Comparison of ENCODE assay signal across 8 cellular contexts in genomic region chr14:35818346-35819115, GRCh38. TPM values are rescaled to one million over a fixed set of nuclear protein-coding genes. Genes with fewer than 3 reads are reported as not detected.
A peak's percentile ranks its signal among the peaks of the same experiment; 100 is the strongest.
DNase-seq lines count a peak whose midpoint lies in the region; ATAC-seq, FAIRE-seq and TF ChIP-seq lines count a peak whose summit lies in the region.

No MANE protein-coding gene starts in this region.

- H3K23me2 ChIP-seq in H9 (ENCODE audit: insufficient read length, low read depth, low read length, poor library complexity, severe bottlenecking) = no peaks in the 10 kb centered on the region
- H3K23me2 ChIP-seq in H1 (ENCODE audit: low read depth, low read length) = no peaks in the 10 kb centered on the region

- H3K56ac ChIP-seq in H9 (ENCODE audit: insufficient read length, low read depth, low read length) (no peak overlapping the region), H1 (replicated peaks; ENCODE audit: insufficient read length, low read depth, low read length) (no peak overlapping the region)

- H2BK120ac ChIP-seq in H9 (ENCODE audit: low read depth, low read length, poor library complexity, severe bottlenecking) = no peak overlapping the region
- no peak overlapping the region for H2BK120ac ChIP-seq in H1 (replicated peaks; ENCODE audit: low read depth, low read length)
- H2BK120ac ChIP-seq in mesenchymal stem cell (ENCODE audit: low read depth, low read length) = no peak overlapping the region

- H3K4me2 ChIP-seq in H9 (ENCODE audit: insufficient read depth, insufficient read length, low read length) = no peak overlapping the region
- H3K4me2 ChIP-seq in H1 (ENCODE audit: insufficient read depth in 1 of 2, low read depth in 2 of 2, low read length in 2 of 2) = no peak overlapping the region
- no peak overlapping the region for H3K4me2 ChIP-seq in mesenchymal stem cell (ENCODE audit: low read length, poor library complexity, severe bottlenecking)

- no peak overlapping the region for H2AFZ ChIP-seq in H9 (ENCODE audit: low read length)
- no peak overlapping the region for H2AFZ ChIP-seq in H1 (ENCODE audit: low read length)
- H2AFZ ChIP-seq in mesenchymal stem cell (ENCODE audit: low read depth, low read length) = no peak overlapping the region

- POLR2A ChIA-PET in H1 (lab: Charles Lee; ENCODE audit: partially characterized antibody) = interaction anchor here (1.2 to 2.0 kb wide), 2 partner anchors 8 to 10 kb away, joined by 5 to 6 read pairs; partner anchors contain the start of genes BRMS1L and RALGAPA1

- H3K4me3 ChIP-seq in H1 (ENCODE audit: extremely low read depth in 1 of 4, insufficient read depth in 2 of 4, low read depth in 3 of 4, low read length in 4 of 4) (no peak overlapping the region), mesenchymal stem cell (ENCODE audit: insufficient read depth in 1 of 2, low read depth in 1 of 2, low read length in 2 of 2) (no peak overlapping the region)

- no peak overlapping the region for H3K18ac ChIP-seq in H9 (ENCODE audit: insufficient read length, low read depth, low read length)
- H3K18ac ChIP-seq in H1 (ENCODE audit: extremely low read depth, low read length) = no peak overlapping the region
- H3K18ac ChIP-seq in mesenchymal stem cell (ENCODE audit: low read depth in 1 of 2, low read length in 2 of 2) = no peak overlapping the region

- no peak overlapping the region for H3T11ph ChIP-seq in H9 (ENCODE audit: low read length)

- H3K27me3 ChIP-seq in H9 (ENCODE audit: insufficient read depth, low read length) (no peaks in the 10 kb centered on the region), H1 (replicated peaks in 1 of 4; ENCODE audit: control insufficient read depth in 3 of 4, extremely low read depth in 1 of 4, insufficient read depth in 3 of 4, low read length in 3 of 4) (no peaks in the 10 kb centered on the region), mesenchymal stem cell (ENCODE audit: control insufficient read depth in 1 of 2, insufficient read depth in 1 of 2, low read length in 2 of 2) (peaks cover 0 to 4% of the 10 kb centered on the region in 2 experiments)

- H3K36me3 ChIP-seq in H1 (ENCODE audit: control insufficient read depth in 2 of 4, insufficient read depth in 4 of 4, low read length in 3 of 4) (no peaks in the 10 kb centered on the region), mesenchymal stem cell (ENCODE audit: control insufficient read depth in 1 of 2, insufficient read depth in 2 of 2, low read depth in 1 of 2, low read length in 2 of 2) (no peaks in the 10 kb centered on the region)

- CTCF ChIA-PET in H1 (lab: Charles Lee; ENCODE audit: partially characterized antibody) = interaction anchor here (0.6 to 9.9 kb wide), 17 partner anchors 9 to 1497 kb away, joined by 3 to 33 read pairs (median 3); no protein-coding TSS in a partner anchor

- H3K4ac ChIP-seq in H9 (ENCODE audit: low read depth, low read length) = no peak overlapping the region
- no peak overlapping the region for H3K4ac ChIP-seq in H1 (replicated peaks; ENCODE audit: insufficient read length, low read depth, low read length)
- no peak overlapping the region for H3K4ac ChIP-seq in mesenchymal stem cell (ENCODE audit: low read depth in 1 of 2, low read length in 2 of 2)

- H3K36me3 Mint-ChIP-seq in H9 (ENCODE audit: insufficient read depth in 1 of 3, low read depth in 3 of 3) = no peaks in the 10 kb centered on the region
- no peaks in the 10 kb centered on the region for H3K36me3 Mint-ChIP-seq in T-helper 2 cell treated with Interferon-gamma antibody and Interleukin-4, amounts not matched to agents 5 μg/mL and 100 μg/mL, for 36 hours (ENCODE audit: low read depth)

- no peaks in the 10 kb centered on the region for H4K20me1 ChIP-seq in H9 (ENCODE audit: control insufficient read depth, insufficient read depth, insufficient read length)
- no peaks in the 10 kb centered on the region for H4K20me1 ChIP-seq in H1 (replicated peaks in 1 of 2; ENCODE audit: control insufficient read depth in 1 of 2, insufficient read depth in 2 of 2, low read length in 2 of 2)

- WGBS in H9 (ENCODE audit: extremely low coverage, insufficient read length, low lambda C conversion rate) = no CpG with 5 or more reads among the region's 13 CpGs
- 81% methylated on average over 12 of the region's 13 CpGs; no CpG with 5 or more reads in 1 of the 2 experiments for WGBS in H1 (ENCODE audit: extremely low coverage in 1 of 2, insufficient coverage in 1 of 2, insufficient read length in 1 of 2, insufficient replicate concordance in 2 of 2, low coverage in 1 of 2, low lambda C conversion rate in 2 of 2, missing lambda C conversion rate in 1 of 2), 2 experiments
- 83% methylated on average over 13 of the region's 13 CpGs for WGBS in mesenchymal stem cell

- no peaks in the 10 kb centered on the region; a peak in 1 of 5 replicates for H3K9me3 Mint-ChIP-seq in H9
- no peaks in the 10 kb centered on the region for H3K9me3 Mint-ChIP-seq in T-helper 2 cell treated with Interferon-gamma antibody and Interleukin-4, amounts not matched to agents 5 μg/mL and 100 μg/mL, for 36 hours

- TF ChIP-seq EP300 in H1 (IDR thresholded peaks at IDR 0.05; ENCODE audit: borderline replicate concordance in 1 of 2, low read depth in 2 of 2, low read length in 2 of 2) = no peak

- H3K4me3 Mint-ChIP-seq in H9 = no peak overlapping the region
- no peak overlapping the region for H3K4me3 Mint-ChIP-seq in T-helper 2 cell treated with Interferon-gamma antibody and Interleukin-4, amounts not matched to agents 5 μg/mL and 100 μg/mL, for 36 hours

- TF ChIP-seq RAD21 in H1 (IDR thresholded peaks at IDR 0.05 in 1 of 2, conservative IDR thresholded peaks at IDR 0.05 in 1 of 2; ENCODE audit: low read depth in 2 of 2, low read length in 2 of 2) = peak; percentile 71 to 77

- H3K14ac ChIP-seq in H9 (ENCODE audit: insufficient read depth, low read length) (no peak overlapping the region), H1 (ENCODE audit: insufficient read length) (no peak overlapping the region), mesenchymal stem cell (ENCODE audit: low read length in 2 of 2) (no peak overlapping the region)

- no peak overlapping the region for H3K23ac ChIP-seq in H9 (ENCODE audit: insufficient read length, low read depth, low read length)
- no peak overlapping the region for H3K23ac ChIP-seq in H1 (ENCODE audit: insufficient read length)
- H3K23ac ChIP-seq in mesenchymal stem cell (ENCODE audit: low read length in 2 of 2) = no peak overlapping the region

- no peak for TF ChIP-seq POLR2A in H1 (IDR thresholded peaks at IDR 0.05; ENCODE audit: control extremely low read depth in 1 of 2, low read depth in 2 of 2, low read length in 2 of 2)

- H2BK12ac ChIP-seq in H9 (ENCODE audit: insufficient read length, low read depth, low read length) = no peak overlapping the region
- H2BK12ac ChIP-seq in H1 (ENCODE audit: low read depth, low read length) = no peak overlapping the region
- no peak overlapping the region for H2BK12ac ChIP-seq in mesenchymal stem cell (ENCODE audit: low read length in 2 of 2)

- no peaks in the 10 kb centered on the region for H3K27me3 Mint-ChIP-seq in H9 (ENCODE audit: low read depth)
- peaks cover 15% of the 10 kb centered on the region for H3K27me3 Mint-ChIP-seq in T-helper 2 cell treated with Interferon-gamma antibody and Interleukin-4, amounts not matched to agents 5 μg/mL and 100 μg/mL, for 36 hours (ENCODE audit: low read depth)

- H2BK15ac ChIP-seq in H9 (ENCODE audit: low read depth, low read length) = no peak overlapping the region
- no peak overlapping the region for H2BK15ac ChIP-seq in H1 (ENCODE audit: low read length)
- H2BK15ac ChIP-seq in mesenchymal stem cell (ENCODE audit: low read depth, poor library complexity, severe bottlenecking) = no peak overlapping the region

- no peak overlapping the region for H2BK5ac ChIP-seq in H9 (ENCODE audit: insufficient read length, low read length)
- no peak overlapping the region for H2BK5ac ChIP-seq in H1 (ENCODE audit: low read depth, low read length)
- no peak overlapping the region for H2BK5ac ChIP-seq in mesenchymal stem cell (ENCODE audit: low read depth, low read length, poor library complexity, severe bottlenecking)

- no peak overlapping the region for H4K5ac ChIP-seq in H9 (ENCODE audit: insufficient read length, low read depth, low read length)
- no peak overlapping the region for H4K5ac ChIP-seq in H1 (ENCODE audit: insufficient read length, low read depth, low read length)

- H2BK20ac ChIP-seq in H9 (ENCODE audit: low read depth, low read length, poor library complexity, severe bottlenecking) = no peak overlapping the region
- H2BK20ac ChIP-seq in H1 (ENCODE audit: low read length) = no peak overlapping the region

- H3K4me1 Mint-ChIP-seq in H9 = peaks cover 0 to 2% of the 10 kb centered on the region in 2 experiments; a peak in 1 of 4 replicates
- H3K4me1 Mint-ChIP-seq in T-helper 2 cell treated with Interferon-gamma antibody and Interleukin-4, amounts not matched to agents 5 μg/mL and 100 μg/mL, for 36 hours (ENCODE audit: low read depth) = no peaks in the 10 kb centered on the region

- H3K9me3 ChIP-seq in H9 (ENCODE audit: control insufficient read depth, low read depth, low read length) (no peaks in the 10 kb centered on the region), H1 (ENCODE audit: insufficient read depth in 2 of 2, low read depth in 1 of 2, low read length in 1 of 2) (no peaks in the 10 kb centered on the region), mesenchymal stem cell (ENCODE audit: control insufficient read depth, low read length) (no peaks in the 10 kb centered on the region)

- no peak for ATAC-seq in HG03139 (IDR thresholded peaks at IDR 0.05; ENCODE audit: unreplicated experiment)

- DNase-seq in D721Med (ENCODE audit: insufficient read length, low spot score) = no peak
- no peak for DNase-seq in H9
- peak; percentile 68 for DNase-seq in OCI-M1 (lab: John Stamatoyannopoulos, UW)
- no peak for DNase-seq in H1 (ENCODE audit: low read depth in 1 of 2, low spot score in 2 of 2)
- peak; percentile 61 for DNase-seq in mesenchymal stem cell
- no peak for DNase-seq in T-helper 2 cell treated with Interferon-gamma antibody and Interleukin-4, amounts not matched to agents 5 μg/mL and 100 μg/mL, for 36 hours (ENCODE audit: low spot score)
- DNase-seq in activated naive CD4-positive, alpha-beta T cell treated with Interleukin-2 at 50 U/mL for 16 hours = no peak

- H4K91ac ChIP-seq in H9 (ENCODE audit: insufficient read length, low read depth, low read length) (no peak overlapping the region), H1 (replicated peaks; ENCODE audit: insufficient read length, low read length) (no peak overlapping the region), mesenchymal stem cell (ENCODE audit: low read length) (no peak overlapping the region)

- H3K4me1 ChIP-seq in H9 (ENCODE audit: insufficient read depth, low read length) = no peaks in the 10 kb centered on the region
- H3K4me1 ChIP-seq in H1 (replicated peaks in 1 of 4; ENCODE audit: control insufficient read depth in 3 of 4, insufficient read depth in 4 of 4, low read length in 3 of 4) = no peaks in the 10 kb centered on the region
- peaks cover 3% of the 10 kb centered on the region for H3K4me1 ChIP-seq in mesenchymal stem cell (ENCODE audit: control insufficient read depth, insufficient read depth, low read depth, low read length)

- FAIRE-seq in D721Med (lab: Jason Lieb, UNC) = no peak
- no peak for FAIRE-seq in H1 (lab: Jason Lieb, UNC)

- H3K79me2 ChIP-seq in H9 (ENCODE audit: insufficient read depth, low read length) = no peaks in the 10 kb centered on the region
- H3K79me2 ChIP-seq in H1 (ENCODE audit: control insufficient read depth in 1 of 2, insufficient read depth in 2 of 2, low read length in 2 of 2) = no peaks in the 10 kb centered on the region

- H2AK5ac ChIP-seq in H9 (ENCODE audit: insufficient read length, low read length) (no peak overlapping the region), H1 (ENCODE audit: low read depth, low read length) (no peak overlapping the region), mesenchymal stem cell (ENCODE audit: low read length, severe bottlenecking) (no peak overlapping the region)

- H4K8ac ChIP-seq in H9 (replicated peaks; ENCODE audit: insufficient read length, low read depth, low read length) = no peak overlapping the region
- no peak overlapping the region for H4K8ac ChIP-seq in H1 (ENCODE audit: extremely low read depth, insufficient read depth, low read length)
- H4K8ac ChIP-seq in mesenchymal stem cell (ENCODE audit: low read length) = no peak overlapping the region

- H3K79me1 ChIP-seq in H9 (ENCODE audit: insufficient read depth, low read depth, low read length, poor library complexity, severe bottlenecking) (no peaks in the 10 kb centered on the region), H1 (ENCODE audit: low read depth, low read length) (no peaks in the 10 kb centered on the region), mesenchymal stem cell (replicated peaks; ENCODE audit: low read length, poor library complexity, severe bottlenecking) (no peaks in the 10 kb centered on the region)

- TF ChIP-seq CTCF in D721Med (IDR thresholded peaks at IDR 0.05; ENCODE audit: insufficient read depth, missing control alignments) (peak; percentile 74), H9 (conservative IDR thresholded peaks at IDR 0.05) (peak; percentile 68), H1 (IDR thresholded peaks at IDR 0.05; ENCODE audit: control extremely low read depth in 1 of 3, insufficient read depth in 1 of 3, low read depth in 1 of 3, low read length in 3 of 3) (peak in 2 of 3 experiments; percentile 38 to 50; a peak in 2 of 4 replicates)

- H3K27ac ChIP-seq in H9 (ENCODE audit: insufficient read length, low read depth, low read length) = no peak overlapping the region
- H3K27ac ChIP-seq in H1 (ENCODE audit: low read depth, low read length) = no peak overlapping the region
- no peak overlapping the region for H3K27ac ChIP-seq in mesenchymal stem cell (ENCODE audit: low read length, poor library complexity, severe bottlenecking)

- no peak overlapping the region for H3K27ac Mint-ChIP-seq in H9
- H3K27ac Mint-ChIP-seq in T-helper 2 cell treated with Interferon-gamma antibody and Interleukin-4, amounts not matched to agents 5 μg/mL and 100 μg/mL, for 36 hours = no peak overlapping the region

- no peak overlapping the region for H3K9ac ChIP-seq in H9 (ENCODE audit: extremely low read depth, insufficient read length, low read length)
- H3K9ac ChIP-seq in H1 (replicated peaks in 1 of 4; ENCODE audit: extremely low read depth in 1 of 4, low read depth in 3 of 4, low read length in 3 of 4) = no peak overlapping the region
- no peak overlapping the region for H3K9ac ChIP-seq in mesenchymal stem cell (ENCODE audit: low read length)

RNA-seq across cellular contexts. Expression of gene BRMS1L, which starts 7.6 kb away (rescaled TPM):
- total RNA-seq in H9 (2021) = 11.4 and 12.9 TPM in 2 replicates
- total RNA-seq in H1 (2021; fragmentation: NEBNext Ultra II Directional; extraction: Animal tissue kit (Norgen Biotek cat#: 25700)) = 10.9 and 11.8 TPM in 2 replicates
- 1.9 and 4.4 TPM in 2 replicates for polyA plus RNA-seq in H1 (2011; rRNA removed)
- 7.3 TPM for polyA plus RNA-seq in H1 (2011; cell fraction: cytosol; rRNA removed)
- polyA plus RNA-seq in H1 (2011; cell fraction: nucleus; rRNA removed) = 1.4 TPM
- 5.7 to 10.2 TPM (median 7.1 TPM) in 4 replicates for polyA plus RNA-seq in H1 (2012, experiment 1 of 2)
- polyA plus RNA-seq in H1 (2012, experiment 2 of 2) = 0.71 TPM
- 6.8 TPM for polyA plus RNA-seq in H1 (2013, experiment 1 of 2)
- 6.4 TPM for polyA plus RNA-seq in H1 (2013, experiment 2 of 2)
- polyA minus RNA-seq in H1 (2011; rRNA and poly(A)+ RNA removed) = 3.1 and 3.3 TPM in 2 replicates
- polyA minus RNA-seq in H1 (2011; cell fraction: cytosol; rRNA and poly(A)+ RNA removed) = 4.1 TPM
- polyA minus RNA-seq in H1 (2011; cell fraction: nucleus; rRNA and poly(A)+ RNA removed) = 9.8 TPM
- 8.8 TPM for polyA plus RNA-seq in mesenchymal stem cell (2013, experiment 1 of 2)
- 9.8 TPM for polyA plus RNA-seq in mesenchymal stem cell (2013, experiment 2 of 2)

RNA-seq across cellular contexts. Expression of gene RALGAPA1, which starts 9.4 kb away (rescaled TPM):
- 25.8 and 29.8 TPM in 2 replicates for total RNA-seq in H9 (2021)
- total RNA-seq in H1 (2021; fragmentation: NEBNext Ultra II Directional; extraction: Animal tissue kit (Norgen Biotek cat#: 25700)) = 26.1 and 26.7 TPM in 2 replicates
- 3.9 and 4.2 TPM in 2 replicates for polyA plus RNA-seq in H1 (2011; rRNA removed)
- polyA plus RNA-seq in H1 (2011; cell fraction: cytosol; rRNA removed) = 5.5 TPM
- polyA plus RNA-seq in H1 (2011; cell fraction: nucleus; rRNA removed) = 8.0 TPM
- polyA plus RNA-seq in H1 (2012, experiment 1 of 2) = 4.7 to 10.3 TPM (median 6.0 TPM) in 4 replicates
- 0.66 TPM for polyA plus RNA-seq in H1 (2012, experiment 2 of 2)
- polyA plus RNA-seq in H1 (2013, experiment 1 of 2) = 10.0 TPM
- 8.7 TPM for polyA plus RNA-seq in H1 (2013, experiment 2 of 2)
- polyA minus RNA-seq in H1 (2011; rRNA and poly(A)+ RNA removed) = 18.1 and 31.3 TPM in 2 replicates
- 11.0 TPM for polyA minus RNA-seq in H1 (2011; cell fraction: cytosol; rRNA and poly(A)+ RNA removed)
- 50.9 TPM for polyA minus RNA-seq in H1 (2011; cell fraction: nucleus; rRNA and poly(A)+ RNA removed)
- 8.9 TPM for polyA plus RNA-seq in mesenchymal stem cell (2013, experiment 1 of 2)
- 7.6 TPM for polyA plus RNA-seq in mesenchymal stem cell (2013, experiment 2 of 2)

Comparison
In these comparisons a context has a peak if more than half of its experiments do, and no peak if none do; other contexts are left out.
1. DNase-seq: peak in OCI-M1 (single experiment) and mesenchymal stem cell (single experiment); none in D721Med (single experiment), H9 (single experiment), H1 (0 of 2), T-helper 2 cell treated with Interferon-gamma antibody and Interleukin-4, amounts not matched to agents 5 μg/mL and 100 μg/mL, for 36 hours (single experiment) and activated naive CD4-positive, alpha-beta T cell treated with Interleukin-2 at 50 U/mL for 16 hours (single experiment).
2. Peak in every context shown above with its lines, with median percentiles within 50 percentile points of each other: CTCF ChIP-seq.